In genomic region chr17:48101012-48101720, GRCh38 we compare ENCODE assay signal across 8 cellular contexts. TPM values are rescaled to one million over a fixed set of nuclear protein-coding genes. Genes with fewer than 3 reads are reported as not detected.
A peak's percentile ranks its signal among the peaks of the same experiment; 100 is the strongest.
DNase-seq lines count a peak whose midpoint lies in the region; ATAC-seq and TF ChIP-seq lines count a peak whose summit lies in the region.

Gene CBX1, minus strand, starts transcription at chr17:48101478. Its CDS starts 24,474 bp downstream, at chr17:48077004.

- peak within 1 kb of the TSS; percentile 74 for H3K27ac Mint-ChIP-seq in CD4-positive, alpha-beta T cell
- peak within 1 kb of the TSS; percentile 89 for H3K27ac Mint-ChIP-seq in activated CD4-positive, alpha-beta memory T cell treated with anti-CD3 and anti-CD28 coated beads for 36 hours

- 0% methylated on average over 34 of the region's 79 CpGs for WGBS in right lobe of liver (ENCODE audit: insufficient coverage, low coverage, low lambda C conversion rate, missing lambda C conversion rate)

- POLR2A ChIA-PET in CD4-positive, alpha-beta T cell (lab: Charles Lee), result interaction anchor here (0.7 to 3.8 kb wide), 4 partner anchors 11 to 76 kb away, joined by 3 to 21 read pairs (median 3); no protein-coding TSS in a partner anchor
- POLR2A ChIA-PET in activated CD4-positive, alpha-beta memory T cell treated with anti-CD3 and anti-CD28 coated beads for 36 hours (lab: Charles Lee), result interaction anchor here (1.0 to 1.3 kb wide), 4 partner anchors 22 to 52 kb away, joined by 3 to 5 read pairs (median 3); no protein-coding TSS in a partner anchor

- peak; percentile 87 to 94 (median 92) for DNase-seq in CD4-positive, alpha-beta T cell
- DNase-seq in HK-2 (ENCODE audit: unreplicated experiment) (peak; percentile 95), NCI-H82 treated with DMSO at 0.1 percent for 48 hours (lab: John Stamatoyannopoulos, UW; ENCODE audit: unreplicated experiment) (peak; percentile 87), dorsolateral prefrontal cortex (peak; percentile 89 to 96 (median 94)), right lobe of liver (peak; percentile 94 to 96 (median 95))
- DNase-seq in activated CD4-positive, alpha-beta memory T cell treated with anti-CD3 and anti-CD28 coated beads for 36 hours, result peak; percentile 96
- DNase-seq in stimulated activated CD4-positive, alpha-beta T cell treated with anti-CD3 and anti-CD28 coated beads, Interleukin-4, amount 100 ng/mL, for 24 hours, result peak; percentile 94

- intact Hi-C loops in CD4-positive, alpha-beta T cell (cut with DNase I, micrococcal nuclease), result loop anchor here in 1 of 2 experiments (1.0 to 10.0 kb wide), 2 partner anchors 76 to 266 kb away; partner anchors contain the start of genes LRRC46 and MRPL10
- intact Hi-C loops in activated CD4-positive, alpha-beta memory T cell treated with anti-CD3 and anti-CD28 coated beads for 36 hours (cut with micrococcal nuclease), result loop anchor here (1.0 to 10.0 kb wide), 4 partner anchors 20 to 256 kb away; partner anchors contain the start of genes NFE2L1 and SCRN2
- intact Hi-C loops in dorsolateral prefrontal cortex (cut with DNase I), result no loop called here
- intact Hi-C loops in right lobe of liver (cut with DNase I), result no loop called here

- H3K27me3 ChIP-seq in CD4-positive, alpha-beta T cell (ENCODE audit: control insufficient read depth, insufficient read depth, low read length), result no peaks in the 10 kb centered on the region
- H3K27me3 ChIP-seq in dorsolateral prefrontal cortex (no peaks in the 10 kb centered on the region), right lobe of liver (no peaks in the 10 kb centered on the region)

- peak; percentile 54 for TF ChIP-seq POLR2A in right lobe of liver (IDR thresholded peaks at IDR 0.05)

- H3K4me1 Mint-ChIP-seq in CD4-positive, alpha-beta T cell (ENCODE audit: low read depth), result peaks cover 48% of the 10 kb centered on the region
- H3K4me1 Mint-ChIP-seq in activated CD4-positive, alpha-beta memory T cell treated with anti-CD3 and anti-CD28 coated beads for 36 hours (ENCODE audit: low read depth), result peaks cover 40% of the 10 kb centered on the region

- H3K9me3 ChIP-seq in CD4-positive, alpha-beta T cell (ENCODE audit: control insufficient read depth, low read length), result no peaks in the 10 kb centered on the region
- no peaks in the 10 kb centered on the region for H3K9me3 ChIP-seq in right lobe of liver

- H3K27me3 Mint-ChIP-seq in CD4-positive, alpha-beta T cell, result no peaks in the 10 kb centered on the region
- H3K27me3 Mint-ChIP-seq in activated CD4-positive, alpha-beta memory T cell treated with anti-CD3 and anti-CD28 coated beads for 36 hours, result no peaks in the 10 kb centered on the region

- CTCF ChIA-PET in CD4-positive, alpha-beta T cell (lab: Charles Lee), result no interaction called here
- CTCF ChIA-PET in activated CD4-positive, alpha-beta memory T cell treated with anti-CD3 and anti-CD28 coated beads for 36 hours (lab: Charles Lee), result interaction anchor here (0.7 to 8.7 kb wide), 10 partner anchors 10 to 517 kb away, joined by 3 to 74 read pairs (median 4); partner anchors contain the start of genes CDK5RAP3 and NFE2L1

- H3K4me3 ChIP-seq in dorsolateral prefrontal cortex (peak within 1 kb of the TSS; percentile 72 to 100 (median 96)), right lobe of liver (peak within 1 kb of the TSS; percentile 89 to 100 (median 89))

- ATAC-seq in CD4-positive, alpha-beta T cell (ENCODE audit: poor library complexity), result peak; percentile 94
- ATAC-seq in GM19452 (IDR thresholded peaks at IDR 0.05; ENCODE audit: unreplicated experiment) (peak; percentile 92), right lobe of liver (peak; percentile 96 to 98 (median 96))

- no peak for TF ChIP-seq CTCF in CD4-positive, alpha-beta T cell (IDR thresholded peaks at IDR 0.05)
- TF ChIP-seq CTCF in dorsolateral prefrontal cortex (IDR thresholded peaks at IDR 0.05 in 54 of 56, conservative IDR thresholded peaks at IDR 0.05 in 2 of 56; ENCODE audit: low read depth in 1 of 56, partially characterized antibody in 56 of 56), result peak in 35 of 56 donors; percentile 8 to 59 (median 32)
- no peak for TF ChIP-seq CTCF in right lobe of liver (IDR thresholded peaks at IDR 0.05)

- no peaks in the 10 kb centered on the region for H3K9me3 Mint-ChIP-seq in CD4-positive, alpha-beta T cell
- H3K9me3 Mint-ChIP-seq in activated CD4-positive, alpha-beta memory T cell treated with anti-CD3 and anti-CD28 coated beads for 36 hours, result peaks cover 8% of the 10 kb centered on the region

- peaks cover 5% of the 10 kb centered on the region for H3K36me3 Mint-ChIP-seq in CD4-positive, alpha-beta T cell (ENCODE audit: low read depth)
- H3K36me3 Mint-ChIP-seq in activated CD4-positive, alpha-beta memory T cell treated with anti-CD3 and anti-CD28 coated beads for 36 hours, result peaks cover 1% of the 10 kb centered on the region

- H3K4me1 ChIP-seq in right lobe of liver, result peaks cover 0 to 6% (median 0%) of the 10 kb centered on the region in 4 donors

- H3K27ac ChIP-seq in CD4-positive, alpha-beta T cell (ENCODE audit: low read depth, low read length), result peak within 1 kb of the TSS; percentile 50
- H3K27ac ChIP-seq in dorsolateral prefrontal cortex (peak within 1 kb of the TSS; percentile 68 to 98 (median 94)), right lobe of liver (peak within 1 kb of the TSS; percentile 7 to 69 (median 68))

- no peaks in the 10 kb centered on the region for H3K36me3 ChIP-seq in right lobe of liver

- peak within 1 kb of the TSS; percentile 92 for H3K4me3 Mint-ChIP-seq in CD4-positive, alpha-beta T cell
- peak within 1 kb of the TSS; percentile 98 for H3K4me3 Mint-ChIP-seq in activated CD4-positive, alpha-beta memory T cell treated with anti-CD3 and anti-CD28 coated beads for 36 hours

RNA-seq across cellular contexts. Expression of gene CBX1, which starts in this region (rescaled TPM):
- 1 to 10 TPM; 5.5 to 6.6 TPM for total RNA-seq in CD4-positive, alpha-beta T cell
- 10 to 100 TPM; 55.3 to 56.7 TPM for total RNA-seq in activated CD4-positive, alpha-beta memory T cell treated with anti-CD3 and anti-CD28 coated beads for 36 hours
- 10 to 100 TPM; 57.5 to 92.2 (median 74.2) TPM for total RNA-seq in dorsolateral prefrontal cortex
- total RNA-seq in right lobe of liver, result 10 to 100 TPM in 2 of 6 experiments, 1 to 10 TPM in 4; 7.0 to 10.5 (median 9.9) TPM

Comparison
In these comparisons a context has a peak if more than half of its experiments do, and no peak if none do; other contexts are left out.
1. Peak in every context shown above with its lines: DNase-seq, ATAC-seq, H3K4me3 ChIP-seq and H3K27ac ChIP-seq.
2. RNA of gene CBX1 (total RNA-seq): 57.5 to 92.2 TPM in dorsolateral prefrontal cortex and 55.3 to 56.7 TPM in activated CD4-positive, alpha-beta memory T cell treated with anti-CD3 and anti-CD28 coated beads for 36 hours; 7.0 to 10.5 TPM in right lobe of liver and 5.5 to 6.6 TPM in CD4-positive, alpha-beta T cell; every median in the first group is over 4 times any median in the second.
3. CTCF ChIP-seq: peak in dorsolateral prefrontal cortex (35 of 56); none in CD4-positive, alpha-beta T cell (single experiment) and right lobe of liver (0 of 4).